Comparison of ENCODE assay signal across 22 cellular contexts in genomic region chr13:50797081-50797480, GRCh38. TPM values are rescaled to one million over a fixed set of nuclear protein-coding genes. Genes with fewer than 3 reads are reported as not detected.
DNase-seq lines count a peak whose midpoint lies in the region; ATAC-seq and TF ChIP-seq lines count a peak whose summit lies in the region.
"Had no signal": no experiment of that assay in that cellular context is flagged by ENCODE, and none has a peak within 500 bp of the region (broad histone marks: within the 10 kb centered on the region; RNA-seq: fewer than 3 reads in every experiment).

No MANE protein-coding gene starts in this region.

- H3K27ac ChIP-seq in right cardiac atrium (ENCODE audit: low read length) (no peak overlapping the region), testis (no peak overlapping the region)
- H3K27ac ChIP-seq: 22Rv1, KMS-11, RWPE1 had no signal

- H3K4me3 ChIP-seq in right cardiac atrium (ENCODE audit: low read length) (no peak overlapping the region), testis (no peak overlapping the region)

- TF ChIP-seq CTCF in testis (IDR thresholded peaks at IDR 0.05) = no peak

- H3K27me3 ChIP-seq in right cardiac atrium (ENCODE audit: control insufficient read depth, insufficient read depth) (no peaks in the 10 kb centered on the region), testis (no peaks in the 10 kb centered on the region)
- H3K27me3 ChIP-seq: BE2C had no signal

- WGBS in right cardiac atrium = 44% methylated on average over 8 of the region's 8 CpGs
- 45 to 57% methylated on average over 8 of the region's 8 CpGs for WGBS in testis, 2 donors

- DNase-seq in right cardiac atrium (no peak), Right ventricle myocardium inferior (ENCODE audit: missing footprints) (no peak), cerebellar cortex (ENCODE audit: low spot score) (peak; percentile 40), left kidney (ENCODE audit: low read depth, low spot score) (peak; percentile 11), testis (no peak), mesenteric fat pad (ENCODE audit: low spot score) (no peak)
- DNase-seq: BE2C; CD4-positive, alpha-beta T cell; H9; NCI-H1092 treated with DMSO at 0.1 percent for 48 hours; NCI-H1694 treated with DMSO at 0.1 percent for 48 hours; NCI-H226; NCI-H69; NK-92 treated with Interleukin-12 subunit alpha and Interleukin-12 subunit beta, amount 100 ng/mL, for 24 hours had no signal

- peaks cover 10% of the 10 kb centered on the region for H3K4me1 ChIP-seq in right cardiac atrium (ENCODE audit: control insufficient read depth, insufficient read depth, low read length)
- H3K4me1 ChIP-seq in testis = peaks cover 9% of the 10 kb centered on the region

- H3K36me3 ChIP-seq in testis (ENCODE audit: low read depth, missing control alignments) = no peaks in the 10 kb centered on the region
- H3K36me3 ChIP-seq: BE2C had no signal

- H3K9me3 ChIP-seq in right cardiac atrium (ENCODE audit: control insufficient read depth, low read length) (no peaks in the 10 kb centered on the region), testis (no peaks in the 10 kb centered on the region)
- H3K9me3 ChIP-seq: BE2C had no signal

- ATAC-seq in right cardiac atrium (peak; percentile 31 to 53), Right ventricle myocardium inferior (no peak), GM21717 (IDR thresholded peaks at IDR 0.05; ENCODE audit: unreplicated experiment) (no peak), HG03565 (IDR thresholded peaks at IDR 0.05; ENCODE audit: unreplicated experiment) (no peak)
- ATAC-seq: HepG2 had no signal

- TF ChIP-seq POLR2A in testis (IDR thresholded peaks at IDR 0.05) = no peak

- intact Hi-C loops in right cardiac atrium (cut with DNase I) = loop anchor here in 3 of 4 donors (10.0 kb wide), 3 partner anchors 112 to 272 kb away; no protein-coding TSS in a partner anchor
- intact Hi-C loops in Right ventricle myocardium inferior (cut with DNase I) = loop anchor here (5.0 kb wide), 1 partner anchor 110 kb away; no protein-coding TSS in a partner anchor
- intact Hi-C loops in testis (cut with DNase I; ENCODE audit: low total_unique reads) = no loop called here

RNA-seq across cellular contexts. Expression of gene DLEU7, which starts 46.4 kb away (rescaled TPM):
- total RNA-seq in right cardiac atrium = under 1 TPM in 3 of 4 donors, not detected in 1; 0.14 to 0.46 (median 0.38) TPM
- polyA plus RNA-seq in right cardiac atrium = 0.07 TPM
- total RNA-seq in Right ventricle myocardium inferior = not detected
- under 1 TPM; 0.71 to 0.81 TPM for total RNA-seq in testis
- 0.47 TPM for polyA plus RNA-seq in testis (ENCODE audit: insufficient read depth, low read depth, low replicate concordance)
- 0.32 TPM for total RNA-seq in mesenteric fat pad
- total RNA-seq: CD4-positive, alpha-beta T cell; HepG2; MCF 10A had no signal
- polyA plus RNA-seq: AG04450, HepG2 had no signal

Comparison
In these comparisons a context has a peak if more than half of its experiments do, and no peak if none do; other contexts are left out.
1. ATAC-seq: peak in right cardiac atrium (2 of 2); none in Right ventricle myocardium inferior (single experiment), GM21717 (single experiment) and HG03565 (single experiment).
2. DNase-seq: peak in cerebellar cortex (single experiment) and left kidney (single experiment); none in right cardiac atrium (0 of 3), Right ventricle myocardium inferior (single experiment), testis (single experiment) and mesenteric fat pad (single experiment).